ENCODE assay signal across 8 cellular contexts in the genomic region with DNA sequence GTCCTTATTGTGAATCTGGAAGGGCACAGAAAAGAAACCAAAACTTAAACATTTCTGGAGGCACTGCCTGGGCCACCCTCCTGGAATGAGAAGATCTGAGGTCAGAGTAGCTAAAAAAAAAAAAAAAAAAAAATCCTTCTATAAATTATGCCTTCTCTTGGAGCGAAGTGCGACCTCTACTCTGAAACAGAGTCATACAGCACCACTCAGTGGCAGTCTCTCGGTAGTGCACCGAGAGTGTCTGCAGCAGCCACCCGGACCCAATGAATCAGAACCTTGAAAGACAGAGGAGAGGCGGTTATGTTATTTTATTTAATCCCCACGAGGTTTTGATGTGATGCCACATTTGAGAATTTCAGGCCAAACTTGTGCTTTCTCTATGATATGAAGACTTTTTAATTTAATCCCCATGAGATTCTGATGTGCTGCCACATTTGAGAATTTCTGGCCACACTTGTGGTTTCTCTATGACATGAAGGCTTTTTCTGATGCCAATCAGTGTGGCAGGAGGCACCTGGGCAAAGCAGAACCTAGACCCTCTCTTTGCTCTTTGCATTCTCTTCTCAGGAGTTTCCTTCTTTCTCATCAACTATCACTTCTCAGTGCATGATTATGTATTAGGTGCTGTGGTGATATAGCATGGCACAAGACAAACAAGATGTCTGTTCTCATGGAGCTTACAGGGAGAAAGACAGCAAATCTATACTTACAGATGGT. TPM values are rescaled to one million over a fixed set of nuclear protein-coding genes. Genes with fewer than 3 reads are reported as not detected.
DNase-seq lines count a peak whose midpoint lies in the region; ATAC-seq and TF ChIP-seq lines count a peak whose summit lies in the region.

No MANE protein-coding gene starts in this region.

- peaks cover 0 to 4% (median 0%) of the 10 kb centered on the region in 4 donors for H3K4me1 ChIP-seq in stomach

- no peaks in the 10 kb centered on the region for H3K27me3 Mint-ChIP-seq in memory B cell

- no peaks in the 10 kb centered on the region for H3K9me3 Mint-ChIP-seq in memory B cell

- H3K4me3 ChIP-seq in AG04449 (ENCODE audit: low read depth, low read length) (no peak overlapping the region), stomach (no peak overlapping the region)

- DNase-seq in AG04449 (ENCODE audit: low read depth, low spot score) (no peak), NCI-H1694 treated with DMSO at 0.1 percent for 48 hours (lab: John Stamatoyannopoulos, UW) (peak; percentile 36), ecto neural progenitor cell (ENCODE audit: low spot score) (peak; percentile 47), memory B cell (ENCODE audit: low spot score in 2 of 2) (peak; percentile 32 to 39), stomach (peak; percentile 57)
- DNase-seq in activated CD4-positive, CD25-positive, alpha-beta regulatory T cell treated with anti-CD3 and anti-CD28 coated beads, Interleukin-2, amount 50 U/mL, for 72 hours: peak; percentile 34

- H3K9me3 ChIP-seq in stomach: peaks cover 0 to 5% (median 0%) of the 10 kb centered on the region in 4 donors

- H3K4me3 Mint-ChIP-seq in memory B cell: no peak overlapping the region

- H3K27ac Mint-ChIP-seq in memory B cell: no peak overlapping the region

- no peaks in the 10 kb centered on the region for H3K36me3 Mint-ChIP-seq in memory B cell

- POLR2A ChIA-PET in AG04449 (lab: Yijun Ruan, JAX): interaction anchor here (0.6 kb wide), 1 partner anchor 539 kb away, joined by 3 read pairs; no protein-coding TSS in a partner anchor

- H3K27ac ChIP-seq in stomach: no peak overlapping the region

- peaks cover 10% of the 10 kb centered on the region for H3K4me1 Mint-ChIP-seq in memory B cell

- no peak for TF ChIP-seq POLR2A in GM18505 (IDR thresholded peaks at IDR 0.05; ENCODE audit: borderline replicate concordance, extremely low read depth, insufficient read depth, insufficient read length)
- TF ChIP-seq POLR2A in stomach (IDR thresholded peaks at IDR 0.05): no peak

- TF ChIP-seq EP300 in stomach (IDR thresholded peaks at IDR 0.05): no peak

- CTCF ChIA-PET in AG04449 (lab: Yijun Ruan, JAX): interaction anchor here (0.7 to 6.3 kb wide), 8 partner anchors 8 to 464 kb away, joined by 4 to 88 read pairs (median 7); no protein-coding TSS in a partner anchor

- H3K36me3 ChIP-seq in stomach: no peaks in the 10 kb centered on the region

- intact Hi-C loops in stomach (cut with DNase I; ENCODE audit: low total_unique reads): loop anchor here (5.0 kb wide), 1 partner anchor 220 kb away; no protein-coding TSS in a partner anchor

- ATAC-seq in GM18505 (IDR thresholded peaks at IDR 0.05; ENCODE audit: unreplicated experiment) (peak; percentile 47), memory B cell (ENCODE audit: low read depth) (peak; percentile 67), GM18861 (IDR thresholded peaks at IDR 0.05; ENCODE audit: unreplicated experiment) (no peak)

- WGBS in stomach, 5 donors: 0 to 5% (median 3%) methylated on average over 7 of the region's 7 CpGs

- peaks cover 0 to 17% (median 0%) of the 10 kb centered on the region in 3 donors for H3K27me3 ChIP-seq in stomach

- TF ChIP-seq CTCF in AG04449 (IDR thresholded peaks at IDR 0.05; ENCODE audit: insufficient read depth, low read length, missing control alignments): peak; percentile 49
- TF ChIP-seq CTCF in stomach (IDR thresholded peaks at IDR 0.05): peak in 5 of 7 experiments; percentile 36 to 58 (median 41)

RNA-seq across cellular contexts. Expression of gene CT47C1, which starts 5.6 kb away (rescaled TPM):
- not detected for total RNA-seq in stomach
- not detected for polyA plus RNA-seq in stomach
